ENCODE assay signal across 8 cellular contexts in genomic region chr3:151146071-151146730, GRCh38. TPM values are rescaled to one million over a fixed set of nuclear protein-coding genes. Genes with fewer than 3 reads are reported as not detected.
DNase-seq lines count a peak whose midpoint lies in the region; ATAC-seq and TF ChIP-seq lines count a peak whose summit lies in the region.

No MANE protein-coding gene starts in this region.

- no peak overlapping the region for H3K27ac Mint-ChIP-seq in Calu3 (ENCODE audit: unreplicated experiment)
- H3K27ac Mint-ChIP-seq in effector memory CD8-positive, alpha-beta T cell, result no peak overlapping the region
- no peak overlapping the region for H3K27ac Mint-ChIP-seq in stimulated activated effector memory CD8-positive, alpha-beta T cell treated with anti-CD3 and anti-CD28 coated beads, Interleukin-12 subunit alpha, Interleukin-12 subunit beta, amount 100 ng/mL, for 72 hours

- no peaks in the 10 kb centered on the region for H3K36me3 Mint-ChIP-seq in Calu3 (ENCODE audit: insufficient read depth, unreplicated experiment)
- no peaks in the 10 kb centered on the region for H3K36me3 Mint-ChIP-seq in effector memory CD8-positive, alpha-beta T cell (ENCODE audit: insufficient read depth)
- no peaks in the 10 kb centered on the region for H3K36me3 Mint-ChIP-seq in stimulated activated effector memory CD8-positive, alpha-beta T cell treated with anti-CD3 and anti-CD28 coated beads, Interleukin-12 subunit alpha, Interleukin-12 subunit beta, amount 100 ng/mL, for 72 hours

- ATAC-seq in GM19467 (IDR thresholded peaks at IDR 0.05; ENCODE audit: unreplicated experiment), result peak; percentile 86
- peak; percentile 76 for ATAC-seq in HG03558 (IDR thresholded peaks at IDR 0.05; ENCODE audit: extremely low read depth, unreplicated experiment)
- ATAC-seq in effector memory CD8-positive, alpha-beta T cell (replicated peaks), result peak; percentile 91
- ATAC-seq in lung (ENCODE audit: insufficient read depth, low FRiP score), result peak; percentile 93
- ATAC-seq in stimulated activated effector memory CD8-positive, alpha-beta T cell treated with anti-CD3 and anti-CD28 coated beads, Interleukin-12 subunit alpha, Interleukin-12 subunit beta, amount 100 ng/mL, for 72 hours, result peak; percentile 90

- TF ChIP-seq CTCF in Calu3 (IDR thresholded peaks at IDR 0.05; ENCODE audit: unreplicated experiment) (peak; percentile 96), lung (IDR thresholded peaks at IDR 0.05; ENCODE audit: control extremely low read depth, extremely low read depth) (peak; percentile 79)

- peaks cover 5% of the 10 kb centered on the region for H3K27me3 ChIP-seq in lung (ENCODE audit: control insufficient read depth, insufficient read depth)

- no peaks in the 10 kb centered on the region for H3K4me1 ChIP-seq in lung (ENCODE audit: control insufficient read depth in 2 of 2, insufficient read depth in 2 of 2, low read length in 2 of 2)

- no peaks in the 10 kb centered on the region for H3K36me3 ChIP-seq in lung (ENCODE audit: control insufficient read depth in 2 of 2, insufficient read depth in 2 of 2, low read length in 2 of 2)

- CTCF ChIA-PET in Calu3 (lab: Charles Lee), result interaction anchor here (0.6 to 1.8 kb wide), 6 partner anchors 10 to 221 kb away, joined by 3 to 7 read pairs (median 4); partner anchors contain the start of gene MED12L

- H3K9me3 Mint-ChIP-seq in Calu3 (ENCODE audit: low read depth, unreplicated experiment), result no peaks in the 10 kb centered on the region
- H3K9me3 Mint-ChIP-seq in effector memory CD8-positive, alpha-beta T cell, result no peaks in the 10 kb centered on the region
- H3K9me3 Mint-ChIP-seq in stimulated activated effector memory CD8-positive, alpha-beta T cell treated with anti-CD3 and anti-CD28 coated beads, Interleukin-12 subunit alpha, Interleukin-12 subunit beta, amount 100 ng/mL, for 72 hours, result no peaks in the 10 kb centered on the region

- H3K9me3 ChIP-seq in lung (ENCODE audit: control insufficient read depth in 2 of 2, insufficient read depth in 1 of 2, low read length in 1 of 2), result no peaks in the 10 kb centered on the region

- no peak overlapping the region for H3K4me3 ChIP-seq in lung

- intact Hi-C loops in Calu3 (cut with micrococcal nuclease; ENCODE audit: unreplicated experiment), result loop anchor here (1.0 to 5.0 kb wide), 7 partner anchors 59 to 618 kb away; partner anchors contain the start of gene MED12L

- no peaks in the 10 kb centered on the region for H3K4me1 Mint-ChIP-seq in Calu3 (ENCODE audit: low read depth, unreplicated experiment)
- H3K4me1 Mint-ChIP-seq in effector memory CD8-positive, alpha-beta T cell (ENCODE audit: low read depth in 2 of 2), result no peaks in the 10 kb centered on the region
- H3K4me1 Mint-ChIP-seq in stimulated activated effector memory CD8-positive, alpha-beta T cell treated with anti-CD3 and anti-CD28 coated beads, Interleukin-12 subunit alpha, Interleukin-12 subunit beta, amount 100 ng/mL, for 72 hours, result no peaks in the 10 kb centered on the region

- DNase-seq in Calu3, result peak; percentile 78
- DNase-seq in NCI-H524 treated with DMSO at 0.1 percent for 48 hours (lab: John Stamatoyannopoulos, UW), result peak; percentile 53
- DNase-seq in activated CD4-positive, alpha-beta T cell treated with anti-CD3 and anti-CD28 coated beads, Interleukin-2, amount 50 U/mL, for 1 hour, result peak; percentile 40
- peak; percentile 25 to 38 (median 28) for DNase-seq in effector memory CD8-positive, alpha-beta T cell
- DNase-seq in lung (ENCODE audit: low spot score), result peak; percentile 68
- peak; percentile 20 to 64 for DNase-seq in stimulated activated effector memory CD8-positive, alpha-beta T cell treated with anti-CD3 and anti-CD28 coated beads, Interleukin-12 subunit alpha, Interleukin-12 subunit beta, amount 100 ng/mL, for 72 hours (ENCODE audit: low spot score in 2 of 2)

- 9 to 10% methylated on average over 9 of the region's 9 CpGs for WGBS in lung, 2 donors

- H3K27ac ChIP-seq in lung (ENCODE audit: low read depth in 1 of 2, low read length in 1 of 2), result no peak overlapping the region

- no TSS peak for BruUV-seq in Calu3 (replicated peaks; lab: Mats Ljungman, UMichigan)

- H3K4me3 Mint-ChIP-seq in Calu3 (ENCODE audit: low read depth, unreplicated experiment), result no peak overlapping the region
- no peak overlapping the region for H3K4me3 Mint-ChIP-seq in effector memory CD8-positive, alpha-beta T cell
- H3K4me3 Mint-ChIP-seq in stimulated activated effector memory CD8-positive, alpha-beta T cell treated with anti-CD3 and anti-CD28 coated beads, Interleukin-12 subunit alpha, Interleukin-12 subunit beta, amount 100 ng/mL, for 72 hours, result no peak overlapping the region

- H3K27me3 Mint-ChIP-seq in Calu3 (ENCODE audit: unreplicated experiment), result peaks cover 17% of the 10 kb centered on the region
- H3K27me3 Mint-ChIP-seq in effector memory CD8-positive, alpha-beta T cell, result peaks cover 18 to 24% of the 10 kb centered on the region in 2 donors

RNA-seq across cellular contexts. Expression of gene GPR171, which starts 56.8 kb away (rescaled TPM):
- not detected in 2 replicates for total RNA-seq in Calu3 (2022)
- 1 to 10 TPM; 1.5 to 1.8 TPM for total RNA-seq in lung
- 1 to 10 TPM in 1 of 2 donors, under 1 TPM in 1; 0.87 to 2.7 TPM for polyA plus RNA-seq in lung

Comparison
In these comparisons a context has a peak if more than half of its experiments do, and no peak if none do; other contexts are left out.
1. DNase-seq: peak in every context shown above with its lines; median percentile 78 in Calu3; 68 in lung; 53 in NCI-H524 treated with DMSO at 0.1 percent for 48 hours; 42 in stimulated activated effector memory CD8-positive, alpha-beta T cell treated with anti-CD3 and anti-CD28 coated beads, Interleukin-12 subunit alpha, Interleukin-12 subunit beta, amount 100 ng/mL, for 72 hours; 40 in activated CD4-positive, alpha-beta T cell treated with anti-CD3 and anti-CD28 coated beads, Interleukin-2, amount 50 U/mL, for 1 hour; 28 in effector memory CD8-positive, alpha-beta T cell.